Comparison of ENCODE assay signal across 2 cellular contexts in genomic region chr13:44713793-44714469, GRCh38.
TF ChIP-seq lines count a peak whose summit lies in the region.

No MANE protein-coding gene starts in this region.

TF ChIP-seq in HCT116, 20 proteins besides CTCF, POLR2A, EP300 and RAD21 (continued from another document):
- TF ChIP-seq ZNF274 (IDR thresholded peaks at IDR 0.05; ENCODE audit: low read depth, low read length) = no peak
- no peak for TF ChIP-seq EZH2phosphoT487 (IDR thresholded peaks at IDR 0.05; ENCODE audit: borderline replicate concordance)
- TF ChIP-seq TCF7L2 (IDR thresholded peaks at IDR 0.05; ENCODE audit: borderline replicate concordance, extremely low read depth, insufficient read depth, insufficient read length) = peak; percentile 22
- no peak for TF ChIP-seq SIN3A (IDR thresholded peaks at IDR 0.05; ENCODE audit: low read depth)
- TF ChIP-seq MAX (IDR thresholded peaks at IDR 0.05) = 0 out of 2 replicates have a peak, but pooled peaks have one; percentile 37
- peak; percentile 77 for TF ChIP-seq SP1 (IDR thresholded peaks at IDR 0.05; ENCODE audit: low read depth)
- peak; percentile 76; the same call in 1 of the 2 replicates for TF ChIP-seq CBX3 (IDR thresholded peaks at IDR 0.05; ENCODE audit: low read depth)
- TF ChIP-seq ZBTB33 (IDR thresholded peaks at IDR 0.05; ENCODE audit: extremely low read depth, insufficient replicate concordance, low read length) = no peak
- TF ChIP-seq JUND (IDR thresholded peaks at IDR 0.05) = peak; percentile 82
- no peak for TF ChIP-seq SRF (IDR thresholded peaks at IDR 0.05; ENCODE audit: low read depth)
- peak; percentile 39; the same call in 1 of the 2 replicates for TF ChIP-seq POLR2AphosphoS5 (IDR thresholded peaks at IDR 0.05; ENCODE audit: low read depth, low read length)
- TF ChIP-seq YY1 (IDR thresholded peaks at IDR 0.05; ENCODE audit: extremely low read depth, insufficient replicate concordance, low read depth, low read length) = peak; percentile 36
- TF ChIP-seq REST (IDR thresholded peaks at IDR 0.05; ENCODE audit: low read depth) = no peak

TF ChIP-seq in WTC11, 78 proteins besides CTCF, POLR2A, EP300 and RAD21 (continued from another document):
- TF ChIP-seq, protein P1, sequence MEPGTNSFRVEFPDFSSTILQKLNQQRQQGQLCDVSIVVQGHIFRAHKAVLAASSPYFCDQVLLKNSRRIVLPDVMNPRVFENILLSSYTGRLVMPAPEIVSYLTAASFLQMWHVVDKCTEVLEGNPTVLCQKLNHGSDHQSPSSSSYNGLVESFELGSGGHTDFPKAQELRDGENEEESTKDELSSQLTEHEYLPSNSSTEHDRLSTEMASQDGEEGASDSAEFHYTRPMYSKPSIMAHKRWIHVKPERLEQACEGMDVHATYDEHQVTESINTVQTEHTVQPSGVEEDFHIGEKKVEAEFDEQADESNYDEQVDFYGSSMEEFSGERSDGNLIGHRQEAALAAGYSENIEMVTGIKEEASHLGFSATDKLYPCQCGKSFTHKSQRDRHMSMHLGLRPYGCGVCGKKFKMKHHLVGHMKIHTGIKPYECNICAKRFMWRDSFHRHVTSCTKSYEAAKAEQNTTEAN (CRISPR knock-in tag; IDR thresholded peaks at IDR 0.05) = no peak
- TF ChIP-seq MXD4 (CRISPR knock-in tag; IDR thresholded peaks at IDR 0.05; ENCODE audit: borderline replicate concordance) = no peak
- no peak for TF ChIP-seq USF2 (CRISPR knock-in tag; IDR thresholded peaks at IDR 0.05)
- no peak for TF ChIP-seq TP53 (CRISPR knock-in tag; IDR thresholded peaks at IDR 0.05)
- no peak for TF ChIP-seq ZNF219 (CRISPR knock-in tag; IDR thresholded peaks at IDR 0.05; ENCODE audit: borderline replicate concordance)
- no peak for TF ChIP-seq ZNF671 (CRISPR knock-in tag; IDR thresholded peaks at IDR 0.05)
- TF ChIP-seq FOXJ3 (CRISPR knock-in tag; IDR thresholded peaks at IDR 0.05; ENCODE audit: borderline replicate concordance) = no peak
- TF ChIP-seq ZNF138 (CRISPR knock-in tag; conservative IDR thresholded peaks at IDR 0.05) = no peak
- no peak for TF ChIP-seq ESRRA (CRISPR knock-in tag; IDR thresholded peaks at IDR 0.05; ENCODE audit: borderline replicate concordance)
- TF ChIP-seq E2F1 (CRISPR knock-in tag; IDR thresholded peaks at IDR 0.05) = no peak
- TF ChIP-seq, protein P2, sequence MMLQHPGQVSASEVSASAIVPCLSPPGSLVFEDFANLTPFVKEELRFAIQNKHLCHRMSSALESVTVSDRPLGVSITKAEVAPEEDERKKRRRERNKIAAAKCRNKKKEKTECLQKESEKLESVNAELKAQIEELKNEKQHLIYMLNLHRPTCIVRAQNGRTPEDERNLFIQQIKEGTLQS (CRISPR knock-in tag; conservative IDR thresholded peaks at IDR 0.05) = no peak
- no peak for TF ChIP-seq KAT7 (CRISPR knock-in tag; IDR thresholded peaks at IDR 0.05; ENCODE audit: borderline replicate concordance)
- TF ChIP-seq MYBL2 (CRISPR knock-in tag; IDR thresholded peaks at IDR 0.05) = no peak
